In genomic region chr11:126186708-126187481, GRCh38 we compare ENCODE assay signal across 13 cellular contexts. TPM values are rescaled to one million over a fixed set of nuclear protein-coding genes. Genes with fewer than 3 reads are reported as not detected.
DNase-seq lines count a peak whose midpoint lies in the region; ATAC-seq and TF ChIP-seq lines count a peak whose summit lies in the region.
"Had no signal": no experiment of that assay in that cellular context is flagged by ENCODE, and none has a peak within 500 bp of the region (broad histone marks: within the 10 kb centered on the region; RNA-seq: fewer than 3 reads in every experiment).

No MANE protein-coding gene starts in this region.

- H3K4me3 ChIP-seq in cardiac muscle cell: no peak overlapping the region
- no peak overlapping the region for H3K4me3 ChIP-seq in OCI-LY1 (ENCODE audit: low read depth, low read length, poor library complexity, severe bottlenecking)
- H3K4me3 ChIP-seq in upper lobe of right lung: no peak overlapping the region
- H3K4me3 ChIP-seq in stomach: no peak overlapping the region

- H3K36me3 ChIP-seq in cardiac muscle cell (no peaks in the 10 kb centered on the region), OCI-LY1 (ENCODE audit: insufficient read depth, low read length) (peaks cover 7% of the 10 kb centered on the region; the same call in 1 of the 2 replicates), upper lobe of right lung (peaks cover 6% of the 10 kb centered on the region), stomach (peaks cover 3 to 58% (median 34%) of the 10 kb centered on the region in 4 donors)

- intact Hi-C loops in left cardiac atrium (cut with DNase I): no loop called here
- intact Hi-C loops in upper lobe of right lung (cut with DNase I): no loop called here
- intact Hi-C loops in stomach (cut with DNase I; ENCODE audit: low total_unique reads): loop anchor here (5.0 kb wide), 2 partner anchors 250 to 265 kb away; no protein-coding TSS in a partner anchor

- peaks cover 7% of the 10 kb centered on the region for H3K4me1 ChIP-seq in cardiac muscle cell (ENCODE audit: low read depth)
- peaks cover 18% of the 10 kb centered on the region for H3K4me1 ChIP-seq in OCI-LY1 (ENCODE audit: insufficient read depth, low read length, severe bottlenecking)
- H3K4me1 ChIP-seq in foreskin keratinocyte: peaks cover 2% of the 10 kb centered on the region
- H3K4me1 ChIP-seq in upper lobe of right lung: no peaks in the 10 kb centered on the region
- H3K4me1 ChIP-seq in stomach: peaks cover 0 to 2% (median 0%) of the 10 kb centered on the region in 4 donors

- H3K79me2 ChIP-seq in OCI-LY1 (ENCODE audit: insufficient read depth, low read length): no peaks in the 10 kb centered on the region

- H3K27ac ChIP-seq in cardiac muscle cell (no peak overlapping the region), OCI-LY1 (ENCODE audit: low read depth, low read length, poor library complexity, severe bottlenecking) (no peak overlapping the region), foreskin keratinocyte (no peak overlapping the region), upper lobe of right lung (no peak overlapping the region), stomach (no peak overlapping the region)

- H3K9me3 ChIP-seq in cardiac muscle cell (ENCODE audit: low read depth) (no peaks in the 10 kb centered on the region), OCI-LY1 (ENCODE audit: low read length) (no peaks in the 10 kb centered on the region), upper lobe of right lung (no peaks in the 10 kb centered on the region), stomach (no peaks in the 10 kb centered on the region)

- ATAC-seq in left cardiac atrium (no peak), foreskin keratinocyte (no peak), upper lobe of right lung (no peak), GM21390 (IDR thresholded peaks at IDR 0.05; ENCODE audit: unreplicated experiment) (no peak)
- ATAC-seq: natural killer cell had no signal

- DNase-seq in cardiac muscle cell (ENCODE audit: low read depth in 1 of 2, low spot score in 1 of 2) (no peak), left cardiac atrium (no peak), foreskin keratinocyte (no peak), upper lobe of right lung (peak; percentile 57), H4 (ENCODE audit: low spot score) (no peak), stomach (no peak)
- DNase-seq: central memory CD4-positive, alpha-beta T cell; hypothalamus; natural killer cell; NCI-H1105 treated with DMSO at 0.1 percent for 48 hours; stimulated activated CD4-positive, alpha-beta T cell treated with anti-CD3 and anti-CD28 coated beads, Interleukin-4, amount 100 ng/mL, for 24 hours had no signal

- no peaks in the 10 kb centered on the region for H4K20me1 ChIP-seq in OCI-LY1 (ENCODE audit: insufficient read depth, low read length)

- no peak overlapping the region for H3K9ac ChIP-seq in OCI-LY1 (ENCODE audit: low read length)

- TF ChIP-seq CTCF in cardiac muscle cell (IDR thresholded peaks at IDR 0.05; ENCODE audit: low read depth, low read length) (peak; percentile 29), OCI-LY1 (IDR thresholded peaks at IDR 0.05; ENCODE audit: low read length) (peak; percentile 18), foreskin keratinocyte (conservative IDR thresholded peaks at IDR 0.05) (peak; percentile 28), upper lobe of right lung (IDR thresholded peaks at IDR 0.05) (no peak), stomach (IDR thresholded peaks at IDR 0.05) (no peak)

- no peaks in the 10 kb centered on the region for H3F3A ChIP-seq in OCI-LY1 (ENCODE audit: insufficient read depth, low read length)

- WGBS in stomach, 5 donors: 71 to 79% (median 75%) methylated on average over 19 to 20 of the region's 20 CpGs

- TF ChIP-seq POLR2A in stomach (IDR thresholded peaks at IDR 0.05): no peak

- H3K9me2 ChIP-seq in OCI-LY1 (ENCODE audit: low read depth, low read length): no peaks in the 10 kb centered on the region

- no peak for TF ChIP-seq EP300 in stomach (IDR thresholded peaks at IDR 0.05)

- H3K27me3 ChIP-seq in cardiac muscle cell: no peaks in the 10 kb centered on the region
- H3K27me3 ChIP-seq in OCI-LY1 (ENCODE audit: insufficient read depth, low read length): no peaks in the 10 kb centered on the region
- H3K27me3 ChIP-seq in foreskin keratinocyte: no peaks in the 10 kb centered on the region
- H3K27me3 ChIP-seq in upper lobe of right lung: no peaks in the 10 kb centered on the region
- H3K27me3 ChIP-seq in stomach: no peaks in the 10 kb centered on the region

- no peak overlapping the region for H2AFZ ChIP-seq in OCI-LY1 (ENCODE audit: low read length)

- no peak overlapping the region for H3K4me2 ChIP-seq in OCI-LY1 (ENCODE audit: low read length)

RNA-seq across cellular contexts. Expression of gene RPUSD4, which starts 24.6 kb away (rescaled TPM):
- total RNA-seq in cardiac muscle cell: 21.0 and 36.5 TPM in 2 replicates
- polyA plus RNA-seq in cardiac muscle cell: 15.2 and 21.2 TPM in 2 replicates
- total RNA-seq in left cardiac atrium: 10 to 100 TPM; 18.9 to 19.2 TPM
- 24.1 and 24.5 TPM in 2 replicates for total RNA-seq in foreskin keratinocyte
- polyA plus RNA-seq in foreskin keratinocyte: 17.4 and 18.1 TPM in 2 replicates
- total RNA-seq in upper lobe of right lung: 21.6 TPM
- total RNA-seq in H4 (2014; rRNA removed; shearing (Covaris generic)): 17.7 and 20.3 TPM in 2 replicates
- total RNA-seq in stomach: 10 to 100 TPM; 22.8 to 63.4 (median 31.6) TPM
- 10 to 100 TPM; 16.8 to 27.2 (median 17.8) TPM for polyA plus RNA-seq in stomach

RNA-seq across cellular contexts. Expression of gene FAM118B, which starts 24.7 kb away (rescaled TPM):
- 13.7 and 22.7 TPM in 2 replicates for total RNA-seq in cardiac muscle cell
- polyA plus RNA-seq in cardiac muscle cell: 29.4 and 33.9 TPM in 2 replicates
- total RNA-seq in left cardiac atrium: 10 to 100 TPM; 14.8 to 19.1 TPM
- 20.9 and 21.6 TPM in 2 replicates for total RNA-seq in foreskin keratinocyte
- polyA plus RNA-seq in foreskin keratinocyte: 15.6 and 16.5 TPM in 2 replicates
- 37.5 TPM for total RNA-seq in upper lobe of right lung
- 41.8 and 46.5 TPM in 2 replicates for total RNA-seq in H4 (2014; rRNA removed; shearing (Covaris generic))
- 10 to 100 TPM in 4 of 5 donors, 1 to 10 TPM in 1; 7.6 to 50.7 (median 37.4) TPM for total RNA-seq in stomach
- 10 to 100 TPM in 2 of 3 donors, 1 to 10 TPM in 1; 6.9 to 25.8 (median 16.5) TPM for polyA plus RNA-seq in stomach

Comparison
In these comparisons a context has a peak if more than half of its experiments do, and no peak if none do; other contexts are left out.
1. CTCF ChIP-seq: peak in cardiac muscle cell (single experiment), OCI-LY1 (single experiment) and foreskin keratinocyte (single experiment); none in upper lobe of right lung (single experiment) and stomach (0 of 7).